Comparison of ENCODE assay signal across 1 cellular context in genomic region chr17:16438557-16439302, GRCh38.
TF ChIP-seq lines count a peak whose summit lies in the region.

No MANE protein-coding gene starts in this region.

TF ChIP-seq in HepG2, 621 proteins besides CTCF, POLR2A, EP300 and RAD21 (continued from another document and continues in another):
- TF ChIP-seq ARID3A (IDR thresholded peaks at IDR 0.05; ENCODE audit: low read depth, low read length): peak; percentile 52
- peak; percentile 73 for TF ChIP-seq ARNT2 (CRISPR knock-in tag; IDR thresholded peaks at IDR 0.05; ENCODE audit: low read depth)
- peak; percentile 41; the same call in 1 of the 2 replicates for TF ChIP-seq ZBTB25 (CRISPR knock-in tag; IDR thresholded peaks at IDR 0.05)
- no peak for TF ChIP-seq THYN1 (CRISPR knock-in tag; IDR thresholded peaks at IDR 0.05; ENCODE audit: borderline replicate concordance, low read depth)
- peak; percentile 37; the same call in 1 of the 2 replicates for TF ChIP-seq DNMT3B (CRISPR knock-in tag; conservative IDR thresholded peaks at IDR 0.05)
- peak; percentile 64 for TF ChIP-seq TBL1XR1 (IDR thresholded peaks at IDR 0.05; ENCODE audit: borderline replicate concordance, low read length, partially characterized antibody)
- peak; percentile 69 for TF ChIP-seq SRSF4 (IDR thresholded peaks at IDR 0.05; ENCODE audit: low read depth, low read length, poor library complexity, severe bottlenecking)
- no peak for TF ChIP-seq ZNF101 (CRISPR knock-in tag; IDR thresholded peaks at IDR 0.05; ENCODE audit: borderline replicate concordance, low read depth)
- TF ChIP-seq GATA4 (IDR thresholded peaks at IDR 0.05; ENCODE audit: borderline replicate concordance, low read depth): peak; percentile 60; the same call in 1 of the 2 replicates
- TF ChIP-seq ZSCAN20 (CRISPR knock-in tag; IDR thresholded peaks at IDR 0.05; ENCODE audit: borderline replicate concordance): no peak
- no peak for TF ChIP-seq U2AF2 (IDR thresholded peaks at IDR 0.05; ENCODE audit: low read depth, low read length)
- peak; percentile 48; the same call in 1 of the 2 replicates for TF ChIP-seq ZNF350 (CRISPR knock-in tag; IDR thresholded peaks at IDR 0.05; ENCODE audit: borderline replicate concordance, low read depth)
- TF ChIP-seq ZNF160 (CRISPR knock-in tag; IDR thresholded peaks at IDR 0.05): peak; percentile 16; the same call in 1 of the 2 replicates
- peak in 1 of 2 experiments; percentile 73; a peak in 1 of 4 replicates for TF ChIP-seq REST (IDR thresholded peaks at IDR 0.05; ENCODE audit: borderline replicate concordance in 1 of 2, low read depth in 1 of 2, low read length in 2 of 2)
- TF ChIP-seq TEAD3 (CRISPR knock-in tag; optimal IDR thresholded peaks at IDR 0.05; ENCODE audit: borderline replicate concordance): peak; percentile 67
- TF ChIP-seq RERE (CRISPR knock-in tag; IDR thresholded peaks at IDR 0.05; ENCODE audit: low read depth): no peak
- TF ChIP-seq CEBPG (CRISPR knock-in tag; IDR thresholded peaks at IDR 0.05): peak; percentile 77
- peak; percentile 80 for TF ChIP-seq ZNF574 (CRISPR knock-in tag; IDR thresholded peaks at IDR 0.05)
- TF ChIP-seq PAX8 (CRISPR knock-in tag; IDR thresholded peaks at IDR 0.05; ENCODE audit: borderline replicate concordance): no peak
- no peak for TF ChIP-seq RORA (CRISPR knock-in tag; IDR thresholded peaks at IDR 0.05)
- peak; percentile 61 for TF ChIP-seq HNRNPL (IDR thresholded peaks at IDR 0.05; ENCODE audit: low read depth, low read length)
- TF ChIP-seq TERF1 (CRISPR knock-in tag; IDR thresholded peaks at IDR 0.05): no peak
- TF ChIP-seq ZSCAN12 (CRISPR knock-in tag; IDR thresholded peaks at IDR 0.05): no peak; the same call in 1 of the 2 replicates
- TF ChIP-seq U2AF1 (optimal IDR thresholded peaks at IDR 0.05; ENCODE audit: low read depth, low read length): peak; percentile 57
- TF ChIP-seq ZFP36L2 (CRISPR knock-in tag; IDR thresholded peaks at IDR 0.05): no peak
- peak; percentile 64; the same call in 1 of the 2 replicates for TF ChIP-seq KDM5B (CRISPR knock-in tag; IDR thresholded peaks at IDR 0.05; ENCODE audit: borderline replicate concordance)
- peak; percentile 83; the same call in 1 of the 2 replicates for TF ChIP-seq ZNF138 (CRISPR knock-in tag; IDR thresholded peaks at IDR 0.05; ENCODE audit: low read depth)
- TF ChIP-seq FOXK2 (IDR thresholded peaks at IDR 0.05): peak; percentile 98
- peak; percentile 80; the same call in 1 of the 2 replicates for TF ChIP-seq POGK (CRISPR knock-in tag; conservative IDR thresholded peaks at IDR 0.05)
- TF ChIP-seq FOXC1 (CRISPR knock-in tag; IDR thresholded peaks at IDR 0.05; ENCODE audit: borderline replicate concordance): peak; percentile 74; the same call in 1 of the 2 replicates
- peak; percentile 21; the same call in 1 of the 2 replicates for TF ChIP-seq HMG20A (CRISPR knock-in tag; IDR thresholded peaks at IDR 0.05; ENCODE audit: borderline replicate concordance)
- TF ChIP-seq TRIM24 (CRISPR knock-in tag; IDR thresholded peaks at IDR 0.05): no peak
- TF ChIP-seq ZNF343 (CRISPR knock-in tag; IDR thresholded peaks at IDR 0.05): peak; percentile 76; the same call in 1 of the 2 replicates
- no peak; the same call in 1 of the 2 replicates for TF ChIP-seq ZNF264 (CRISPR knock-in tag; IDR thresholded peaks at IDR 0.05)
- no peak for TF ChIP-seq ZNF709 (CRISPR knock-in tag; IDR thresholded peaks at IDR 0.05)
- TF ChIP-seq HCFC1 (IDR thresholded peaks at IDR 0.05; ENCODE audit: low read depth, low read length): no peak
- TF ChIP-seq GTF2F1 (IDR thresholded peaks at IDR 0.05; ENCODE audit: low read length): peak; percentile 91
- peak; percentile 66; the same call in 1 of the 2 replicates for TF ChIP-seq HDAC6 (IDR thresholded peaks at IDR 0.05; ENCODE audit: low read depth, low read length)
- TF ChIP-seq ZNF274 (CRISPR knock-in tag; IDR thresholded peaks at IDR 0.05): no peak
- TF ChIP-seq KLF12 (CRISPR knock-in tag; IDR thresholded peaks at IDR 0.05; ENCODE audit: borderline replicate concordance): no peak
- TF ChIP-seq SMYD3 (CRISPR knock-in tag; IDR thresholded peaks at IDR 0.05): no peak
- no peak; the same call in 1 of the 2 replicates for TF ChIP-seq SAFB2 (CRISPR knock-in tag; IDR thresholded peaks at IDR 0.05; ENCODE audit: borderline replicate concordance, low read depth)
- no peak for TF ChIP-seq IKZF1 (IDR thresholded peaks at IDR 0.05)
- peak; percentile 86 for TF ChIP-seq DMAP1 (CRISPR knock-in tag; IDR thresholded peaks at IDR 0.05)
- peak; percentile 32 for TF ChIP-seq PHF21A (CRISPR knock-in tag; IDR thresholded peaks at IDR 0.05)
- TF ChIP-seq GABPA (IDR thresholded peaks at IDR 0.05; ENCODE audit: low read depth, low read length): no peak
- peak; percentile 67; the same call in 1 of the 2 replicates for TF ChIP-seq GABPA (CRISPR knock-in tag; IDR thresholded peaks at IDR 0.05; ENCODE audit: low read depth)
- peak; percentile 100 for TF ChIP-seq AGO2 (optimal IDR thresholded peaks at IDR 0.05; ENCODE audit: low read depth, low read length)
- TF ChIP-seq ZNF296 (CRISPR knock-in tag; conservative IDR thresholded peaks at IDR 0.05): no peak
- no peak for TF ChIP-seq SMC3 (IDR thresholded peaks at IDR 0.05; ENCODE audit: low read length)
